In genomic region chr9:4774958-4775357, GRCh38 we compare ENCODE assay signal across 2 cellular contexts. TPM values are rescaled to one million over a fixed set of nuclear protein-coding genes. Genes with fewer than 3 reads are reported as not detected.
A peak's percentile ranks its signal among the peaks of the same experiment; 100 is the strongest.
DNase-seq lines count a peak whose midpoint lies in the region; ATAC-seq, FAIRE-seq and TF ChIP-seq lines count a peak whose summit lies in the region.
"Not testable (repeated sequence)": the region's sequence is repeated elsewhere in the genome, so short reads cannot be mapped to it uniquely, and the experiment has no call there.

No MANE protein-coding gene starts in this region.

- POLR2A ChIA-PET in HEK293 (lab: Yijun Ruan, JAX); K562 (lab: Yijun Ruan, JAX): not testable (repeated sequence)

- not testable (repeated sequence) for H3K79me2 ChIP-seq in K562 (ENCODE audit: control insufficient read depth, insufficient read depth, low read length)

- in situ Hi-C loops in K562 (cut with MboI), result not testable (repeated sequence)

- H3K4me1 ChIP-seq in HEK293 (ENCODE audit: control insufficient read depth, insufficient read depth, low read length); K562 (replicated peaks in 1 of 2; ENCODE audit: control insufficient read depth in 2 of 2, insufficient read depth in 2 of 2, low read length in 2 of 2): not testable (repeated sequence)

- not testable (repeated sequence) for H3K9me3 ChIP-seq in HEK293 (ENCODE audit: control insufficient read depth, insufficient read depth, low read depth, low read length); K562 (replicated peaks; ENCODE audit: control insufficient read depth, insufficient read depth, low read depth, low read length)

- not testable (repeated sequence) for H4K20me1 ChIP-seq in K562 (replicated peaks; ENCODE audit: control insufficient read depth, insufficient read depth, low read length)

- no CpG with 5 or more reads among the region's 2 CpGs for WGBS in K562 (ENCODE audit: insufficient coverage, low coverage, missing lambda C conversion rate)

- H3K27me3 ChIP-seq in K562 (ENCODE audit: control insufficient read depth in 2 of 2, insufficient read depth in 2 of 2, low read length in 2 of 2), result not testable (repeated sequence)

- H3K4me2 ChIP-seq in K562 (ENCODE audit: insufficient read depth, low read length), result not testable (repeated sequence)

- not testable (repeated sequence) for H2AFZ ChIP-seq in K562 (ENCODE audit: low read depth, low read length)

- not testable (repeated sequence) for TF ChIP-seq EP300 in K562 (IDR thresholded peaks at IDR 0.05; ENCODE audit: low read length)

- not testable (repeated sequence) for H3K36me3 ChIP-seq in HEK293 (ENCODE audit: control insufficient read depth in 2 of 2, insufficient read depth in 1 of 2, low read length in 2 of 2); K562 (ENCODE audit: control insufficient read depth, insufficient read depth, low read length)

- not testable (repeated sequence) for H3K27ac ChIP-seq in HEK293 (ENCODE audit: extremely low read depth, low read depth, low read length); K562 (ENCODE audit: extremely low read depth, low read depth, low read length)

- not testable (repeated sequence) for TF ChIP-seq RAD21 in K562 (CRISPR knock-in tag; conservative IDR thresholded peaks at IDR 0.05 in 1 of 2, IDR thresholded peaks at IDR 0.05 in 1 of 2)

- not testable (repeated sequence) for ATAC-seq in K562

- CTCF ChIA-PET in HEK293 (lab: Yijun Ruan, JAX), result not testable (repeated sequence)
- CTCF ChIA-PET in K562 (lab: Yijun Ruan, JAX; ENCODE audit: low intra/inter-chr PET ratio), result interaction anchor here (0.6 kb wide), 1 partner anchor 12 kb away, joined by 3 read pairs; no protein-coding TSS in a partner anchor

- not testable (repeated sequence) for TF ChIP-seq CTCF in HEK293 (tag by site-specific recombination; IDR thresholded peaks at IDR 0.05); K562 (IDR thresholded peaks at IDR 0.05 in 2 of 3, conservative IDR thresholded peaks at IDR 0.05 in 1 of 3; ENCODE audit: insufficient read depth in 2 of 3, low read depth in 1 of 3, low read length in 3 of 3)

- not testable (repeated sequence) for TF ChIP-seq POLR2A in K562 (conservative IDR thresholded peaks at IDR 0.05)

- FAIRE-seq in K562 (lab: Jason Lieb, UNC), result not testable (repeated sequence)

- not testable (repeated sequence) for BruUV-seq in K562 (replicated peaks; lab: Mats Ljungman, UMichigan)

- not testable (repeated sequence) for DNase-seq in K562 (ENCODE audit: extremely low read depth in 1 of 4, low spot score in 3 of 4)

- H3K9me1 ChIP-seq in K562 (ENCODE audit: control insufficient read depth, insufficient read depth, low read length), result not testable (repeated sequence)

- intact Hi-C loops in K562 (cut with micrococcal nuclease), result not testable (repeated sequence)

- not testable (repeated sequence) for H3K4me3 ChIP-seq in HEK293 (ENCODE audit: low read depth, low read length); K562

- H3K9ac ChIP-seq in K562 (ENCODE audit: insufficient read depth in 1 of 2, low read depth in 2 of 2, low read length in 2 of 2), result not testable (repeated sequence)

TF ChIP-seq in HEK293, 187 proteins besides CTCF, POLR2A, EP300 and RAD21:
- TF ChIP-seq ZNF580 (tag by site-specific recombination; IDR thresholded peaks at IDR 0.05) (0 out of 2 replicates have a peak, but pooled peaks have one; percentile 11), ZNF146 (tag by site-specific recombination; IDR thresholded peaks at IDR 0.05) (peak; percentile 73)

TF ChIP-seq in K562, 482 proteins besides CTCF, POLR2A, EP300 and RAD21:
- TF ChIP-seq KDM1A (IDR thresholded peaks at IDR 0.05), result peak in 1 of 2 experiments; percentile 34; a peak in 1 of 4 replicates
- TF ChIP-seq BCOR (IDR thresholded peaks at IDR 0.05), result peak; percentile 63; the same call in 1 of the 2 replicates
- TF ChIP-seq ZNF146 (CRISPR knock-in tag; IDR thresholded peaks at IDR 0.05; ENCODE audit: unreplicated experiment), result peak; percentile 22

RNA-seq across cellular contexts. Expression of gene RCL1, which starts 17.8 kb away (rescaled TPM):
- 60.6 and 89.3 TPM in 2 replicates for total RNA-seq in K562 (2011; cell fraction: chromatin; rRNA removed; ENCODE audit: low replicate concordance)
- 32.9 and 33.2 TPM in 2 replicates for total RNA-seq in K562 (2011; cell fraction: nucleolus; rRNA removed)
- total RNA-seq in K562 (2011; cell fraction: nucleoplasm; rRNA removed), result 50.7 and 56.7 TPM in 2 replicates
- total RNA-seq in K562 (2014; rRNA removed), result 47.4 and 53.9 TPM in 2 replicates
- total RNA-seq in K562 (2014; rRNA removed; fragmentation: Illumina TruSeq; extraction: Trizol), result 35.7 and 37.7 TPM in 2 replicates
- total RNA-seq in K562 (2015; rRNA removed; fragmentation: Illumina TruSeq; extraction: Trizol), result 38.2 and 38.6 TPM in 2 replicates
- total RNA-seq in K562 (2021), result 46.4 and 47.5 TPM in 2 replicates
- polyA plus RNA-seq in K562 (2011; rRNA removed), result 24.0 and 40.9 TPM in 2 replicates
- 32.2 and 52.1 TPM in 2 replicates for polyA plus RNA-seq in K562 (2011; cell fraction: cytosol; rRNA removed)
- 45.1 and 54.2 TPM in 2 replicates for polyA plus RNA-seq in K562 (2011; cell fraction: nucleus; rRNA removed)
- polyA plus RNA-seq in K562 (2012), result 32.1 and 45.8 TPM in 2 replicates
- 61.6 and 67.7 TPM in 2 replicates for polyA plus RNA-seq in K562 (2014; fragmentation: Illumina TruSeq; extraction: Trizol)
- 10 to 100 TPM; 36.9 to 46.1 TPM for polyA plus RNA-seq in K562 (2014; fragmentation: Nextera tagmentation; extraction: Ambion mirVana)
- 34.3 and 37.4 TPM in 2 replicates for polyA plus RNA-seq in K562 (2014; rRNA removed)
- 37.0 and 57.9 TPM in 2 replicates for polyA minus RNA-seq in K562 (2011; rRNA and poly(A)+ RNA removed)
- 28.0 and 32.1 TPM in 2 replicates for polyA minus RNA-seq in K562 (2011; cell fraction: cytosol; rRNA and poly(A)+ RNA removed)
- polyA minus RNA-seq in K562 (2011; cell fraction: nucleus; rRNA and poly(A)+ RNA removed), result 52.6 and 116 TPM in 2 replicates

RNA-seq across cellular contexts. Expression of gene AK3, which starts 34.0 kb away (rescaled TPM):
- 12.2 and 41.1 TPM in 2 replicates for total RNA-seq in K562 (2011; cell fraction: chromatin; rRNA removed; ENCODE audit: low replicate concordance)
- 15.2 and 20.9 TPM in 2 replicates for total RNA-seq in K562 (2011; cell fraction: nucleolus; rRNA removed)
- total RNA-seq in K562 (2011; cell fraction: nucleoplasm; rRNA removed), result 14.7 and 28.6 TPM in 2 replicates
- 78.6 and 148 TPM in 2 replicates for total RNA-seq in K562 (2014; rRNA removed)
- total RNA-seq in K562 (2014; rRNA removed; fragmentation: Illumina TruSeq; extraction: Trizol), result 44.7 and 55.0 TPM in 2 replicates
- 34.2 and 40.5 TPM in 2 replicates for total RNA-seq in K562 (2015; rRNA removed; fragmentation: Illumina TruSeq; extraction: Trizol)
- 35.6 and 36.9 TPM in 2 replicates for total RNA-seq in K562 (2021)
- 33.6 and 47.4 TPM in 2 replicates for polyA plus RNA-seq in K562 (2011; rRNA removed)
- 12.4 and 15.0 TPM in 2 replicates for polyA plus RNA-seq in K562 (2011; cell fraction: cytosol; rRNA removed)
- 24.0 and 31.9 TPM in 2 replicates for polyA plus RNA-seq in K562 (2011; cell fraction: nucleus; rRNA removed)
- 29.8 and 35.5 TPM in 2 replicates for polyA plus RNA-seq in K562 (2012)
- 43.2 and 49.7 TPM in 2 replicates for polyA plus RNA-seq in K562 (2014; fragmentation: Illumina TruSeq; extraction: Trizol)
- 10 to 100 TPM; 12.2 to 16.0 TPM for polyA plus RNA-seq in K562 (2014; fragmentation: Nextera tagmentation; extraction: Ambion mirVana)
- polyA plus RNA-seq in K562 (2014; rRNA removed), result 39.7 and 41.8 TPM in 2 replicates
- 20.3 and 22.8 TPM in 2 replicates for polyA minus RNA-seq in K562 (2011; rRNA and poly(A)+ RNA removed)
- polyA minus RNA-seq in K562 (2011; cell fraction: cytosol; rRNA and poly(A)+ RNA removed), result 18.7 and 28.2 TPM in 2 replicates
- 30.8 and 33.7 TPM in 2 replicates for polyA minus RNA-seq in K562 (2011; cell fraction: nucleus; rRNA and poly(A)+ RNA removed)
